ENCODE assay signal across 12 cellular contexts in the genomic region with DNA sequence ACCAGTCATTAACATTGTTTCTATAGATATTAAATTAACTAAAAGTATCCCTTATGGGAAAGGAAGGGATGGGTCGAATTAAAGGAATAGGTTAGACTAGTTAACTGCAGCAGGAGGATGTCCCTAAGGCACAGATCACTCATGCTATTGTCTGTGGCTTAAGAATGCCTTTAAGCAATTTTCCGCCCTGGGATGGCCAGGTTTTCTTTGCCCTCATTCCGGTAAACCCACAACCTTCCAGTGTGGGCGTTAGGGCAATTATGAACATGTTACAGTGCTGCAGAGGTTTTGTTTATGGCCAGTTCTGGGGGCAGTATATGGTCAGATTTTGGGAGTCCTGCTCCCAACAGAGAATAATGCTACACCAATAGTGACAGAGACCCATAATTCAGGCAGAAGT.
A peak's percentile ranks its signal among the peaks of the same experiment; 100 is the strongest.
DNase-seq lines count a peak whose midpoint lies in the region; ATAC-seq and TF ChIP-seq lines count a peak whose summit lies in the region.
"Had no signal": no experiment of that assay in that cellular context is flagged by ENCODE, and none has a peak within 500 bp of the region (broad histone marks: within the 10 kb centered on the region; RNA-seq: fewer than 3 reads in every experiment).

No MANE protein-coding gene starts in this region.

- H2BK5ac ChIP-seq in mesendoderm (ENCODE audit: low read length) = no peak overlapping the region

- H2BK15ac ChIP-seq in mesendoderm (replicated peaks; ENCODE audit: low read depth) = no peak overlapping the region

- in situ Hi-C loops in mammary epithelial cell (cut with MboI; ENCODE audit: low sequenced_read_pairs in 2 of 2) = no loop called here

- H3K18ac ChIP-seq in mesendoderm (ENCODE audit: low read length) = no peak overlapping the region

- no peak overlapping the region for H2AK5ac ChIP-seq in mesendoderm (ENCODE audit: low read length)

- no peak overlapping the region for H3K27ac ChIP-seq in BLaER1
- peak overlapping the region; percentile 29; the same call in 1 of the 2 replicates for H3K27ac ChIP-seq in HEK293 (ENCODE audit: extremely low read depth, low read depth, low read length)
- peak overlapping the region; percentile 29 for H3K27ac ChIP-seq in mammary epithelial cell (ENCODE audit: insufficient read depth, low read depth, low read length)
- no peak overlapping the region for H3K27ac ChIP-seq in mesendoderm (ENCODE audit: low read depth, low read length)

- peaks cover 38% of the 10 kb centered on the region for H3K4me1 ChIP-seq in BLaER1
- peaks cover 15% of the 10 kb centered on the region for H3K4me1 ChIP-seq in HEK293 (ENCODE audit: control insufficient read depth, insufficient read depth, low read length)
- peaks cover 24% of the 10 kb centered on the region for H3K4me1 ChIP-seq in mammary epithelial cell (ENCODE audit: insufficient read depth, low read length)
- no peaks in the 10 kb centered on the region for H3K4me1 ChIP-seq in mesendoderm (ENCODE audit: control insufficient read depth, low read depth, low read length)

- H2BK120ac ChIP-seq in mesendoderm (ENCODE audit: low read depth, low read length) = no peak overlapping the region

- BruUV-seq in mammary epithelial cell (replicated peaks; lab: Mats Ljungman, UMichigan) = no TSS peak

- TF ChIP-seq CTCF in HEK293 (tag by site-specific recombination; IDR thresholded peaks at IDR 0.05) = no peak
- no peak for TF ChIP-seq CTCF in mammary epithelial cell (conservative IDR thresholded peaks at IDR 0.05 in 1 of 2, IDR thresholded peaks at IDR 0.05 in 1 of 2; ENCODE audit: extremely low read depth in 1 of 2, insufficient read depth in 1 of 2, low read depth in 1 of 2, low read length in 2 of 2)

- DNase-seq in mammary epithelial cell (peak; percentile 85), mesendoderm (peak; percentile 13), NCI-H2081 treated with DMSO at 0.1 percent for 48 hours (lab: John Stamatoyannopoulos, UW) (no peak), NCI-H526 treated with DMSO at 0.1 percent for 48 hours (lab: John Stamatoyannopoulos, UW) (no peak), NCI-H1694 treated with DMSO at 0.1 percent for 48 hours (lab: John Stamatoyannopoulos, UW) (no peak)
- DNase-seq: CD4-positive, CD25-positive, alpha-beta regulatory T cell; DND-41; NCI-H1092; SW 1271 had no signal

- no peaks in the 10 kb centered on the region for H3K79me2 ChIP-seq in mammary epithelial cell (ENCODE audit: insufficient read depth, low read length)
- H3K79me2 ChIP-seq in mesendoderm (ENCODE audit: control insufficient read depth, insufficient read depth, low read length) = no peaks in the 10 kb centered on the region

- H4K5ac ChIP-seq in mesendoderm (ENCODE audit: low read length) = no peak overlapping the region

- CTCF ChIA-PET in HEK293 (lab: Yijun Ruan, JAX) (interaction anchor here (0.7 to 1.3 kb wide), 2 partner anchors 10 to 22 kb away, joined by 3 to 4 read pairs; no protein-coding TSS in a partner anchor), mammary epithelial cell (lab: Charles Lee; ENCODE audit: low non-redundant PET) (interaction anchor here (0.6 kb wide), 2 partner anchors 231 to 301 kb away, joined by 4 to 29 read pairs; no protein-coding TSS in a partner anchor)

- H4K8ac ChIP-seq in mesendoderm (ENCODE audit: low read depth, low read length) = no peak overlapping the region

- no peak for ATAC-seq in GM21825 (IDR thresholded peaks at IDR 0.05; ENCODE audit: unreplicated experiment)

- H3K79me1 ChIP-seq in mesendoderm (ENCODE audit: low read length) = no peaks in the 10 kb centered on the region

- no peaks in the 10 kb centered on the region for H3K36me3 ChIP-seq in BLaER1
- no peaks in the 10 kb centered on the region for H3K36me3 ChIP-seq in HEK293 (ENCODE audit: control insufficient read depth in 2 of 2, insufficient read depth in 1 of 2, low read length in 2 of 2)
- H3K36me3 ChIP-seq in mammary epithelial cell (ENCODE audit: insufficient read depth, low read length) = no peaks in the 10 kb centered on the region
- H3K36me3 ChIP-seq in mesendoderm (ENCODE audit: control insufficient read depth, insufficient read depth, low read length) = no peaks in the 10 kb centered on the region

- dilution Hi-C loops in mammary epithelial cell (cut with HindIII; ENCODE audit: low sequenced_read_pairs) = no loop called here

- no peak overlapping the region for H3K23ac ChIP-seq in mesendoderm (ENCODE audit: low read length)

- no peak overlapping the region for H3K9ac ChIP-seq in BLaER1
- no peak overlapping the region for H3K9ac ChIP-seq in mammary epithelial cell (ENCODE audit: insufficient read depth, low read length)
- H3K9ac ChIP-seq in mesendoderm (ENCODE audit: low read length) = no peak overlapping the region

- 3% methylated on average over 4 of the region's 4 CpGs for WGBS in mammary epithelial cell (ENCODE audit: low coverage, missing lambda C conversion rate)
- no CpG with 5 or more reads among the region's 4 CpGs for WGBS in mesendoderm (ENCODE audit: extremely low coverage, insufficient coverage, low lambda C conversion rate)

- H4K20me1 ChIP-seq in BLaER1 (no peaks in the 10 kb centered on the region), mammary epithelial cell (ENCODE audit: insufficient read depth, low read length) (no peaks in the 10 kb centered on the region)

- H2AFZ ChIP-seq in mammary epithelial cell (ENCODE audit: low read depth, low read length) = peak overlapping the region; percentile 66

- no peak overlapping the region for H3K4ac ChIP-seq in mesendoderm (ENCODE audit: low read depth, low read length)

- H3K27me3 ChIP-seq in BLaER1 = no peaks in the 10 kb centered on the region
- no peaks in the 10 kb centered on the region for H3K27me3 ChIP-seq in mammary epithelial cell (ENCODE audit: insufficient read depth, low read length)
- H3K27me3 ChIP-seq in mesendoderm (ENCODE audit: insufficient read depth, low read length, poor library complexity) = no peaks in the 10 kb centered on the region

- intact Hi-C loops in mammary epithelial cell (cut with micrococcal nuclease) = no loop called here

- H3K4me2 ChIP-seq in BLaER1 (peak overlapping the region; percentile 79), mammary epithelial cell (ENCODE audit: insufficient read depth, low read depth, low read length) (peak overlapping the region; percentile 86), mesendoderm (ENCODE audit: low read length) (no peak overlapping the region)

- POLR2A ChIA-PET in HEK293 (lab: Yijun Ruan, JAX) = interaction anchor here (1.1 kb wide), 1 partner anchor 75 kb away, joined by 3 read pairs; no protein-coding TSS in a partner anchor

- no peak overlapping the region for H3K4me3 ChIP-seq in BLaER1
- H3K4me3 ChIP-seq in HEK293 (ENCODE audit: low read depth, low read length) = no peak overlapping the region
- peak overlapping the region in 2 of 3 experiments; percentile 18 to 28 for H3K4me3 ChIP-seq in mammary epithelial cell (replicated peaks in 1 of 3; ENCODE audit: insufficient read depth in 1 of 3, low read depth in 2 of 3, low read length in 3 of 3)
- no peak overlapping the region for H3K4me3 ChIP-seq in mesendoderm (ENCODE audit: low read length)

- H3K9me3 ChIP-seq in BLaER1 (no peaks in the 10 kb centered on the region), HEK293 (ENCODE audit: control insufficient read depth, insufficient read depth, low read depth, low read length) (no peaks in the 10 kb centered on the region), mammary epithelial cell (replicated peaks; ENCODE audit: insufficient read depth, low read length) (no peaks in the 10 kb centered on the region)

- no peak overlapping the region for H3K56ac ChIP-seq in mesendoderm (ENCODE audit: low read length)

TF ChIP-seq in HEK293, 187 proteins besides CTCF, POLR2A, EP300 and RAD21 (continues in another document):
- no peak for TF ChIP-seq ZNF426 (tag by site-specific recombination; IDR thresholded peaks at IDR 0.05)
- no peak for TF ChIP-seq ZNF202 (tag by site-specific recombination; IDR thresholded peaks at IDR 0.05; ENCODE audit: borderline replicate concordance)
- no peak for TF ChIP-seq ZNF362 (tag by site-specific recombination; IDR thresholded peaks at IDR 0.05)
- TF ChIP-seq ZNF529 (tag by site-specific recombination; IDR thresholded peaks at IDR 0.05; ENCODE audit: insufficient replicate concordance) = no peak
- TF ChIP-seq SCRT1 (tag by site-specific recombination; IDR thresholded peaks at IDR 0.05; ENCODE audit: borderline replicate concordance) = no peak
- no peak for TF ChIP-seq ZSCAN18 (tag by site-specific recombination; IDR thresholded peaks at IDR 0.05)
- no peak for TF ChIP-seq ZNF26 (tag by site-specific recombination; IDR thresholded peaks at IDR 0.05)
- TF ChIP-seq ZFP3 (tag by site-specific recombination; IDR thresholded peaks at IDR 0.05; ENCODE audit: low read depth) = no peak
- no peak for TF ChIP-seq ZNF155 (tag by site-specific recombination; IDR thresholded peaks at IDR 0.05)

Comparison
In these comparisons a context has a peak if more than half of its experiments do, and no peak if none do; other contexts are left out.
1. H3K27ac ChIP-seq: peak in HEK293 (single experiment) and mammary epithelial cell (single experiment); none in BLaER1 (single experiment) and mesendoderm (single experiment).
2. H3K4me3 ChIP-seq: peak in mammary epithelial cell (2 of 3); none in BLaER1 (single experiment), HEK293 (single experiment) and mesendoderm (single experiment).
3. DNase-seq: peak in mammary epithelial cell (single experiment) and mesendoderm (single experiment); none in NCI-H2081 treated with DMSO at 0.1 percent for 48 hours (single experiment), NCI-H526 treated with DMSO at 0.1 percent for 48 hours (single experiment) and NCI-H1694 treated with DMSO at 0.1 percent for 48 hours (single experiment).